Comparison of ENCODE assay signal across 10 cellular contexts in genomic region chr12:120369476-120370342, GRCh38. TPM values are rescaled to one million over a fixed set of nuclear protein-coding genes. Genes with fewer than 3 reads are reported as not detected.
A peak's percentile ranks its signal among the peaks of the same experiment; 100 is the strongest.
DNase-seq lines count a peak whose midpoint lies in the region; ATAC-seq lines count a peak whose summit lies in the region.
"Had no signal": no experiment of that assay in that cellular context is flagged by ENCODE, and none has a peak within 500 bp of the region (broad histone marks: within the 10 kb centered on the region; RNA-seq: fewer than 3 reads in every experiment).

No MANE protein-coding gene starts in this region.

- H3K27ac ChIP-seq in BLaER1, result no peak overlapping the region

- H3K27me3 Mint-ChIP-seq in effector memory CD8-positive, alpha-beta T cell, result peaks cover 71 to 89% of the 10 kb centered on the region in 2 donors

- DNase-seq in NCI-H69 (lab: John Stamatoyannopoulos, UW), result peak; percentile 40
- DNase-seq in effector memory CD8-positive, alpha-beta T cell, result no peak
- no peak for DNase-seq in G401 (ENCODE audit: low spot score)
- DNase-seq in CD1c-positive myeloid dendritic cell (ENCODE audit: extremely low spot score), result no peak
- DNase-seq in COR-L47 (lab: John Stamatoyannopoulos, UW), result no peak

- in situ Hi-C loops in G401 (cut with HindIII; ENCODE audit: low sequenced_read_pairs), result no loop called here

- ATAC-seq in effector memory CD8-positive, alpha-beta T cell (replicated peaks), result no peak
- no peak for ATAC-seq in GM18858 (IDR thresholded peaks at IDR 0.05; ENCODE audit: unreplicated experiment)
- ATAC-seq: sciatic nerve had no signal

- no peaks in the 10 kb centered on the region for H3K36me3 ChIP-seq in BLaER1
- H3K36me3 ChIP-seq in neuron (ENCODE audit: insufficient read depth, low read length), result peaks cover 27% of the 10 kb centered on the region

- H3K9me3 ChIP-seq in BLaER1, result no peaks in the 10 kb centered on the region
- no peaks in the 10 kb centered on the region for H3K9me3 ChIP-seq in neuron (ENCODE audit: low read length)

- H3K4me2 ChIP-seq in BLaER1, result peak overlapping the region; percentile 85

- H3K9me3 Mint-ChIP-seq in effector memory CD8-positive, alpha-beta T cell, result no peaks in the 10 kb centered on the region

- H3K4me1 Mint-ChIP-seq in effector memory CD8-positive, alpha-beta T cell (ENCODE audit: low read depth in 2 of 2), result peaks cover 9 to 14% of the 10 kb centered on the region in 2 donors

- H3K4me3 ChIP-seq in BLaER1 (peak overlapping the region; percentile 64), neuron (ENCODE audit: low read length) (peak overlapping the region; percentile 70)

- H4K20me1 ChIP-seq in BLaER1, result peaks cover 20% of the 10 kb centered on the region; the same call in 1 of the 2 replicates

- no peaks in the 10 kb centered on the region for H3K36me3 Mint-ChIP-seq in effector memory CD8-positive, alpha-beta T cell (ENCODE audit: insufficient read depth)

- H2AFZ ChIP-seq in neuron (ENCODE audit: low read depth, low read length), result no peak overlapping the region

- no peak overlapping the region for H3K27ac Mint-ChIP-seq in effector memory CD8-positive, alpha-beta T cell

- H3K4me3 Mint-ChIP-seq in effector memory CD8-positive, alpha-beta T cell, result peak overlapping the region; percentile 76 to 84

- 0 out of 2 replicates have a peak, but pooled peaks cover 8% of the 10 kb centered on the region for H3K4me1 ChIP-seq in BLaER1
- H3K4me1 ChIP-seq in neuron (ENCODE audit: insufficient read depth, low read length), result peaks cover 39% of the 10 kb centered on the region

- no peak overlapping the region for H3K9ac ChIP-seq in BLaER1

- peaks cover 86% of the 10 kb centered on the region for H3K27me3 ChIP-seq in BLaER1
- H3K27me3 ChIP-seq in neuron (ENCODE audit: insufficient read depth, low read length), result no peaks in the 10 kb centered on the region

RNA-seq across cellular contexts. Expression of gene MSI1, which starts 0.7 kb away (rescaled TPM):
- total RNA-seq in G401 (2014; rRNA removed; shearing (Covaris generic)), result 6.3 and 24.6 TPM in 2 replicates
- total RNA-seq: M059J had no signal

RNA-seq across cellular contexts. Expression of gene PLA2G1B, which starts 42.1 kb away (rescaled TPM):
- total RNA-seq in G401 (2014; rRNA removed; shearing (Covaris generic)), result not detected in 2 replicates
- total RNA-seq: M059J, sciatic nerve had no signal
